In the genomic region with DNA sequence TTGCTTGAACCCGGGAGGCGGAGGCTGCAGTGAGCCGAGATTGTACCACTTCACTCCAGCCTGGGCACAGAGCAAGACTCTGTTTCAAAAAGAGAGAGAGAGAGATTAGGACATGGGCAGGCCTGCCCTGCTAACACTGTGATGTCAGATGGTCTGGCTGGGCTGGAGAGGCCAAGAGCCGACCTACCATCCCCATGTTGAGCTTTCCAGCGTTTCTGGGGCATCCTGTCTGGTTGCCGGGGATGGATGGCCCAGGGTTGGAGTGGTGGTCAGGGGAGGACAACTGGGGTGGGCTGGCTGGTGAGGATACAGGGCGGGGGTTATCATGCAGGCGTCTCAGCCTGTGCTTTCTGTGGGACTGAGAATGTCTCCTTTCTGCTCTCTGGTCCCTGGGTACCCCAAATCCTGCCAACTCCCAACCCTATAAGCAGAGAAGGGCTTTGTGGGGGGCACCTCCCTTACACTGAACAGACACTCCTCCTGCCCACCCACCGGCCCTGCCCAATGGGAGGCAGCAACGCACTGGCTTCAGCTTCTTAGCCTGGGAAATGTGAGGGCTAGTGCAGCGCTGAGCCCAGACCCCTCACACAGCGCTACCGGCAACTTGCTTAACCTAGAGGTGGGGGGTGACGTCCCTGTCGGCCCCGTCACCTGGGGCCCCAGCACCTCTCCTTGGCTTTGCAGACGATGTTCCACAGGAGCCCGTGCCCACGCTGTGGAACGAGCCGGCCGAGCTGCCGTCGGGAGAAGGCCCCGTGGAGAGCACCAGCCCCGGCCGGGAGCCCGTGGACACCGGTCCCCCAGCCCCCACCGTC, we compare ENCODE assay signal across 7 cellular contexts. TPM values are rescaled to one million over a fixed set of nuclear protein-coding genes. Genes with fewer than 3 reads are reported as not detected.
A peak's percentile ranks its signal among the peaks of the same experiment; 100 is the strongest.
DNase-seq lines count a peak whose midpoint lies in the region; ATAC-seq and TF ChIP-seq lines count a peak whose summit lies in the region.

No MANE protein-coding gene starts in this region.

- H3K4me3 ChIP-seq in RWPE2 (ENCODE audit: severe bottlenecking), result peak overlapping the region; percentile 53
- H3K4me3 ChIP-seq in heart right ventricle, result peak overlapping the region in 9 of 10 donors; percentile 18 to 54 (median 42)

- DNase-seq in GM13977 (ENCODE audit: low spot score) (peak; percentile 60), RWPE2 (ENCODE audit: low spot score) (no peak), heart right ventricle (no peak), retina (peak; percentile 43), erythroblast (lab: John Stamatoyannopoulos, UW) (no peak)

- H3K36me3 ChIP-seq in RWPE2 (ENCODE audit: low read depth) (no peaks in the 10 kb centered on the region), heart right ventricle (no peaks in the 10 kb centered on the region)

- TF ChIP-seq CTCF in GM13977 (IDR thresholded peaks at IDR 0.05; ENCODE audit: extremely low read depth, insufficient read depth, missing control alignments) (peak; percentile 29), RWPE2 (IDR thresholded peaks at IDR 0.05; ENCODE audit: poor library complexity, severe bottlenecking) (no peak), heart right ventricle (IDR thresholded peaks at IDR 0.05) (no peak)

- ATAC-seq in RWPE2 (ENCODE audit: low read depth) (peak; percentile 5; the same call in 1 of the 3 replicates), heart right ventricle (peak in 1 of 8 donors; percentile 24), GM21825 (IDR thresholded peaks at IDR 0.05; ENCODE audit: unreplicated experiment) (no peak), HG03039 (IDR thresholded peaks at IDR 0.05; ENCODE audit: unreplicated experiment) (no peak)

- H3K27ac ChIP-seq in RWPE2 (ENCODE audit: poor library complexity, severe bottlenecking) (no peak overlapping the region), heart right ventricle (no peak overlapping the region)

- H3K27me3 ChIP-seq in RWPE2 (ENCODE audit: insufficient read depth, poor library complexity, severe bottlenecking) (no peaks in the 10 kb centered on the region), heart right ventricle (peaks cover 17 to 34% (median 28%) of the 10 kb centered on the region in 7 donors)

- no peaks in the 10 kb centered on the region for H3K4me1 ChIP-seq in RWPE2 (ENCODE audit: insufficient read depth, poor library complexity, severe bottlenecking)
- peaks cover 0 to 18% (median 5%) of the 10 kb centered on the region in 9 donors for H3K4me1 ChIP-seq in heart right ventricle

- WGBS in heart right ventricle, 2 donors, result 26 to 28% methylated on average over 30 of the region's 30 CpGs

- intact Hi-C loops in heart right ventricle (cut with DNase I), result no loop called here

- H3K9me3 ChIP-seq in RWPE2 (ENCODE audit: severe bottlenecking), result no peaks in the 10 kb centered on the region
- no peaks in the 10 kb centered on the region for H3K9me3 ChIP-seq in heart right ventricle

- in situ Hi-C loops in GM13977 (cut with MboI; ENCODE audit: low pct_unique_long_range_greater_than_20kb, low sequenced_read_pairs, unreplicated experiment), result no loop called here

- no peak for TF ChIP-seq POLR2A in erythroblast (IDR thresholded peaks at IDR 0.05; ENCODE audit: low read length)

RNA-seq across cellular contexts. Expression of gene SNORC, which starts 5.4 kb away (rescaled TPM):
- 1 to 10 TPM in 4 of 10 donors, under 1 TPM in 6; 0.71 to 1.7 (median 0.94) TPM for total RNA-seq in heart right ventricle
- 1 to 10 TPM in 1 of 2 donors, under 1 TPM in 1; 0.70 to 1.6 TPM for polyA plus RNA-seq in heart right ventricle

Comparison
In these comparisons a context has a peak if more than half of its experiments do, and no peak if none do; other contexts are left out.
1. DNase-seq: peak in GM13977 (single experiment) and retina (single experiment); none in RWPE2 (single experiment), heart right ventricle (0 of 2) and erythroblast (0 of 2).